Comparison of ENCODE assay signal across 24 cellular contexts in genomic region chr9:93001036-93001435, GRCh38. TPM values are rescaled to one million over a fixed set of nuclear protein-coding genes. Genes with fewer than 3 reads are reported as not detected.
DNase-seq lines count a peak whose midpoint lies in the region; ATAC-seq and TF ChIP-seq lines count a peak whose summit lies in the region.
"Had no signal": no experiment of that assay in that cellular context is flagged by ENCODE, and none has a peak within 500 bp of the region (broad histone marks: within the 10 kb centered on the region; RNA-seq: fewer than 3 reads in every experiment).

No MANE protein-coding gene starts in this region.

- peak overlapping the region; percentile 87 for H3K27ac Mint-ChIP-seq in activated CD4-positive, alpha-beta T cell treated with anti-CD3 and anti-CD28 coated beads for 36 hours
- H3K27ac Mint-ChIP-seq in activated naive CD8-positive, alpha-beta T cell treated with anti-CD3 and anti-CD28 coated beads for 36 hours, result peak overlapping the region; percentile 86
- peak overlapping the region; percentile 71 to 86 for H3K27ac Mint-ChIP-seq in natural killer cell

- H3K4me3 ChIP-seq in OCI-LY1 (ENCODE audit: low read depth, low read length, poor library complexity, severe bottlenecking), result no peak overlapping the region
- H3K4me3 ChIP-seq: coronary artery, psoas muscle, skin epidermis, stomach had no signal

- H3K4me1 Mint-ChIP-seq in activated CD4-positive, alpha-beta T cell treated with anti-CD3 and anti-CD28 coated beads for 36 hours, result peaks cover 80% of the 10 kb centered on the region
- H3K4me1 Mint-ChIP-seq in activated naive CD8-positive, alpha-beta T cell treated with anti-CD3 and anti-CD28 coated beads for 36 hours, result peaks cover 46% of the 10 kb centered on the region
- peaks cover 73 to 79% of the 10 kb centered on the region in 2 donors for H3K4me1 Mint-ChIP-seq in natural killer cell

- no peaks in the 10 kb centered on the region for H3F3A ChIP-seq in OCI-LY1 (ENCODE audit: insufficient read depth, low read length)

- no peaks in the 10 kb centered on the region for H3K9me2 ChIP-seq in OCI-LY1 (ENCODE audit: low read depth, low read length)

- intact Hi-C loops in activated CD4-positive, alpha-beta T cell treated with anti-CD3 and anti-CD28 coated beads for 36 hours (cut with DNase I, micrococcal nuclease), result no loop called here
- intact Hi-C loops in natural killer cell (cut with micrococcal nuclease), result no loop called here

- H3K27me3 ChIP-seq in OCI-LY1 (ENCODE audit: insufficient read depth, low read length), result no peaks in the 10 kb centered on the region
- H3K27me3 ChIP-seq: brain microvascular endothelial cell, stomach had no signal

- H3K36me3 ChIP-seq in OCI-LY1 (ENCODE audit: insufficient read depth, low read length), result peaks cover 29% of the 10 kb centered on the region
- H3K36me3 ChIP-seq: brain microvascular endothelial cell had no signal

- peaks cover 4% of the 10 kb centered on the region for H3K4me1 ChIP-seq in OCI-LY1 (ENCODE audit: insufficient read depth, low read length, severe bottlenecking)
- H3K4me1 ChIP-seq: psoas muscle had no signal

- H3K79me2 ChIP-seq in OCI-LY1 (ENCODE audit: insufficient read depth, low read length), result no peaks in the 10 kb centered on the region

- no peaks in the 10 kb centered on the region for H3K27me3 Mint-ChIP-seq in activated CD4-positive, alpha-beta T cell treated with anti-CD3 and anti-CD28 coated beads for 36 hours
- H3K27me3 Mint-ChIP-seq in activated naive CD8-positive, alpha-beta T cell treated with anti-CD3 and anti-CD28 coated beads for 36 hours, result no peaks in the 10 kb centered on the region
- H3K27me3 Mint-ChIP-seq in natural killer cell (ENCODE audit: low read depth in 2 of 2), result no peaks in the 10 kb centered on the region

- CTCF ChIA-PET in activated CD4-positive, alpha-beta T cell treated with anti-CD3 and anti-CD28 coated beads for 36 hours (lab: Charles Lee), result interaction anchor here (0.7 to 6.0 kb wide), 9 partner anchors 9 to 106 kb away, joined by 3 to 45 read pairs (median 3); no protein-coding TSS in a partner anchor

- no peak overlapping the region for H3K4me2 ChIP-seq in OCI-LY1 (ENCODE audit: low read length)

- H2AFZ ChIP-seq in OCI-LY1 (ENCODE audit: low read length), result no peak overlapping the region

- no peak for TF ChIP-seq CTCF in OCI-LY1 (IDR thresholded peaks at IDR 0.05; ENCODE audit: low read length)
- TF ChIP-seq CTCF in natural killer cell (IDR thresholded peaks at IDR 0.05), result no peak

- ATAC-seq in activated CD4-positive, alpha-beta T cell treated with anti-CD3 and anti-CD28 coated beads for 36 hours, result no peak
- ATAC-seq in natural killer cell, result peak in 1 of 3 donors; percentile 29
- ATAC-seq: HCT116, left ventricle myocardium superior, psoas muscle had no signal

- H3K27ac ChIP-seq in OCI-LY1 (ENCODE audit: low read depth, low read length, poor library complexity, severe bottlenecking), result peak overlapping the region; percentile 11
- H3K27ac ChIP-seq: brain microvascular endothelial cell, coronary artery, psoas muscle, stomach had no signal

- H4K20me1 ChIP-seq in OCI-LY1 (ENCODE audit: insufficient read depth, low read length), result no peaks in the 10 kb centered on the region

- peaks cover 67% of the 10 kb centered on the region for H3K36me3 Mint-ChIP-seq in activated CD4-positive, alpha-beta T cell treated with anti-CD3 and anti-CD28 coated beads for 36 hours (ENCODE audit: low read depth)
- peaks cover 72% of the 10 kb centered on the region for H3K36me3 Mint-ChIP-seq in activated naive CD8-positive, alpha-beta T cell treated with anti-CD3 and anti-CD28 coated beads for 36 hours
- peaks cover 10% of the 10 kb centered on the region for H3K36me3 Mint-ChIP-seq in natural killer cell

- DNase-seq in activated CD4-positive, alpha-beta T cell treated with anti-CD3 and anti-CD28 coated beads for 36 hours, result no peak
- DNase-seq in activated CD4-positive, alpha-beta T cell treated with anti-CD3 and anti-CD28 coated beads for 4 hours, result no peak
- DNase-seq in activated naive CD8-positive, alpha-beta T cell treated with anti-CD3 and anti-CD28 coated beads for 36 hours, result no peak
- DNase-seq in natural killer cell (no peak), erythroblast (lab: John Stamatoyannopoulos, UW) (no peak), DMS153 (lab: John Stamatoyannopoulos, UW) (no peak), T1000 (lab: John Stamatoyannopoulos, UW) (no peak)
- DNase-seq: 8988T, AML-193, brain microvascular endothelial cell, Karpas-422, left ventricle myocardium superior, NCI-H187 treated with DMSO at 0.1 percent for 48 hours, NCI-H2227 treated with DMSO at 0.1 percent for 48 hours, NCI-H774, psoas muscle, SHP77 treated with DMSO at 0.1 percent for 48 hours, stomach, trophoblast cell had no signal

- H3K9me3 ChIP-seq in OCI-LY1 (ENCODE audit: low read length), result no peaks in the 10 kb centered on the region
- H3K9me3 ChIP-seq: psoas muscle had no signal

- no peak for TF ChIP-seq POLR2A in erythroblast (IDR thresholded peaks at IDR 0.05; ENCODE audit: low read length)

- POLR2A ChIA-PET in activated CD4-positive, alpha-beta T cell treated with anti-CD3 and anti-CD28 coated beads for 36 hours (lab: Charles Lee), result no interaction called here

- H3K9ac ChIP-seq in OCI-LY1 (ENCODE audit: low read length), result no peak overlapping the region

- peak overlapping the region; percentile 1 for H3K4me3 Mint-ChIP-seq in activated CD4-positive, alpha-beta T cell treated with anti-CD3 and anti-CD28 coated beads for 36 hours
- H3K4me3 Mint-ChIP-seq in activated naive CD8-positive, alpha-beta T cell treated with anti-CD3 and anti-CD28 coated beads for 36 hours, result peak overlapping the region; percentile 15
- H3K4me3 Mint-ChIP-seq in natural killer cell, result peak overlapping the region; percentile 64

- H3K9me3 Mint-ChIP-seq in activated CD4-positive, alpha-beta T cell treated with anti-CD3 and anti-CD28 coated beads for 36 hours (ENCODE audit: low read depth), result peaks cover 14% of the 10 kb centered on the region
- H3K9me3 Mint-ChIP-seq in activated naive CD8-positive, alpha-beta T cell treated with anti-CD3 and anti-CD28 coated beads for 36 hours, result peaks cover 29% of the 10 kb centered on the region
- peaks cover 0 to 3% of the 10 kb centered on the region in 2 donors for H3K9me3 Mint-ChIP-seq in natural killer cell

RNA-seq across cellular contexts. Expression of gene FGD3, which starts 53.7 kb away (rescaled TPM):
- total RNA-seq in activated CD4-positive, alpha-beta T cell treated with anti-CD3 and anti-CD28 coated beads for 36 hours, result 10 to 100 TPM; 41.8 to 66.7 TPM
- 10 to 100 TPM; 41.5 to 42.9 TPM for total RNA-seq in activated naive CD8-positive, alpha-beta T cell treated with anti-CD3 and anti-CD28 coated beads for 36 hours
- total RNA-seq in natural killer cell, result 100 to 1,000 TPM; 133 to 204 (median 193) TPM
- total RNA-seq: endothelial cell of umbilical vein had no signal

RNA-seq across cellular contexts. Expression of gene SUSD3, which starts 57.5 kb away (rescaled TPM):
- total RNA-seq in activated CD4-positive, alpha-beta T cell treated with anti-CD3 and anti-CD28 coated beads for 36 hours, result 10 to 100 TPM; 51.4 to 57.9 TPM
- total RNA-seq in activated naive CD8-positive, alpha-beta T cell treated with anti-CD3 and anti-CD28 coated beads for 36 hours, result 10 to 100 TPM; 27.1 to 28.8 TPM
- total RNA-seq in natural killer cell, result 1 to 10 TPM; 1.2 to 2.1 (median 1.8) TPM
- total RNA-seq: endothelial cell of umbilical vein had no signal

Comparison
In these comparisons a context has a peak if more than half of its experiments do, and no peak if none do; other contexts are left out.
1. H3K4me3 Mint-ChIP-seq: peak in every context shown above with its lines; median percentile 64 in natural killer cell; 15 in activated naive CD8-positive, alpha-beta T cell treated with anti-CD3 and anti-CD28 coated beads for 36 hours; 1 in activated CD4-positive, alpha-beta T cell treated with anti-CD3 and anti-CD28 coated beads for 36 hours.
2. RNA of gene SUSD3, which starts 57.5 kb away (total RNA-seq): 51.4 to 57.9 TPM in activated CD4-positive, alpha-beta T cell treated with anti-CD3 and anti-CD28 coated beads for 36 hours and 27.1 to 28.8 TPM in activated naive CD8-positive, alpha-beta T cell treated with anti-CD3 and anti-CD28 coated beads for 36 hours; 1.2 to 2.1 TPM in natural killer cell; every median in the first group is over 4 times any median in the second.
3. Peak in every context shown above with its lines, with median percentiles within 50 percentile points of each other: H3K27ac Mint-ChIP-seq.